22 cellular contexts compared by ENCODE assay signal in genomic region chr7:88480901-88481300, GRCh38.
DNase-seq lines count a peak whose midpoint lies in the region; ATAC-seq and TF ChIP-seq lines count a peak whose summit lies in the region.
"Had no signal": no experiment of that assay in that cellular context is flagged by ENCODE, and none has a peak within 500 bp of the region (broad histone marks: within the 10 kb centered on the region; RNA-seq: fewer than 3 reads in every experiment).

No MANE protein-coding gene starts in this region.

- in situ Hi-C loops in astrocyte of the cerebellum (cut with HindIII; ENCODE audit: low sequenced_read_pairs) = no loop called here

- TF ChIP-seq CTCF in astrocyte of the cerebellum (IDR thresholded peaks at IDR 0.05; ENCODE audit: low read depth, low read length, missing control alignments) = no peak
- TF ChIP-seq CTCF in lower leg skin (IDR thresholded peaks at IDR 0.05) = no peak

- no peak overlapping the region for H3K4me3 ChIP-seq in astrocyte of the cerebellum (ENCODE audit: low read depth, low read length)
- no peak overlapping the region for H3K4me3 ChIP-seq in lower leg skin (ENCODE audit: low read depth, poor library complexity, severe bottlenecking)
- H3K4me3 ChIP-seq: BLaER1, upper lobe of right lung had no signal

- DNase-seq in DMS53 (lab: John Stamatoyannopoulos, UW) = peak; percentile 28
- no peak for DNase-seq in DMS53 treated with DMSO at 0.1 percent for 48 hours (lab: John Stamatoyannopoulos, UW; ENCODE audit: unreplicated experiment)
- DNase-seq in astrocyte of the cerebellum (ENCODE audit: low read depth) = peak; percentile 75
- peak in 35 of 51 donors; percentile 0 to 63 (median 32) for DNase-seq in hypothalamus (lab: John Stamatoyannopoulos, UW)
- peak; percentile 70 for DNase-seq in renal cortical epithelial cell (ENCODE audit: low read depth)
- no peak for DNase-seq in lower leg skin (ENCODE audit: low spot score in 2 of 2)
- DNase-seq: activated CD8-positive, alpha-beta T cell treated with anti-CD3 and anti-CD28 coated beads, Interleukin-2, amount 10 ng/mL, durations not matched to agents 7 days and 5 days; activated naive CD8-positive, alpha-beta T cell treated with anti-CD3 and anti-CD28 coated beads, Interleukin-2, amount 50 U/mL, for 24 hours; DND-41; HCEC 1CT; mammary epithelial cell; NCI-H2227 treated with DMSO at 0.1 percent for 48 hours; nephron progenitor cell; retina; stimulated activated CD4-positive, alpha-beta T cell treated with anti-CD3 and anti-CD28 coated beads, Interleukin-15, amount 100 ng/mL, for 24 hours; stimulated activated naive B cell treated with anti-CD40 and anti-IgM and Interleukin-4, amounts not matched to agents 10 μg/mL and 1 μg/mL and 100 μg/mL, for 72 hours; T-cell; upper lobe of right lung; WERI-Rb-1 had no signal

- intact Hi-C loops in lower leg skin (cut with DNase I; ENCODE audit: low total_unique reads) = no loop called here

- no peak for TF ChIP-seq POLR2A in lower leg skin (IDR thresholded peaks at IDR 0.05)

- no peak for ATAC-seq in HG03439 (IDR thresholded peaks at IDR 0.05; ENCODE audit: unreplicated experiment)
- ATAC-seq in HG02623 (IDR thresholded peaks at IDR 0.05; ENCODE audit: unreplicated experiment) = no peak
- ATAC-seq: activated CD8-positive, alpha-beta T cell treated with anti-CD3 and anti-CD28 coated beads, Interleukin-2, amount 10 ng/mL, durations not matched to agents 7 days and 5 days; activated naive CD8-positive, alpha-beta T cell treated with anti-CD3 and anti-CD28 coated beads, Interleukin-2, amount 50 U/mL, for 24 hours; stimulated activated naive B cell treated with anti-CD40 and anti-IgM and Interleukin-4, amounts not matched to agents 10 μg/mL and 1 μg/mL and 100 μg/mL, for 72 hours; T-cell; upper lobe of right lung had no signal

Comparison
In these comparisons a context has a peak if more than half of its experiments do, and no peak if none do; other contexts are left out.
1. DNase-seq: peak in DMS53 (single experiment), astrocyte of the cerebellum (single experiment), hypothalamus (35 of 51) and renal cortical epithelial cell (single experiment); none in DMS53 treated with DMSO at 0.1 percent for 48 hours (single experiment) and lower leg skin (0 of 2).